ENCODE assay signal across 24 cellular contexts in the genomic region with DNA sequence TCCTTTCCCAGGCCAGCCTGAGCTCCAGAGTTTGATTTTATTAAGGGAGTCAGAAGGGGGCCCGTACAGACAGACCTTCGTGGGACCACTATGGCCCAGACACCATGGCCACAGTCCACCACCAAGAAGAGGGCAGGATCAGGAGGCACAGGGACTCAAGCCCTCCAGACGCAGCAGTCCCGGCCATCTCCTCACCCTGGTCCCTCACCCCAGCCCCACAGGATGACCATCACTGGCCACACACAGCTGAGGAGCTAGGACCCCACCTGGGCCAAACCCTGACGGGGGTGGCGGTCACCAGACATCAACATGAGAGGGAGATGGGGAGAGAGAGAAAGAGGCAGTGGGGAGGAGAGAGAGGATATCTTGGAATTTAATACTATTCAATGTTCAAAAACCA.
"Had no signal": no experiment of that assay in that cellular context is flagged by ENCODE, and none has a peak within 500 bp of the region (broad histone marks: within the 10 kb centered on the region; RNA-seq: fewer than 3 reads in every experiment).

No MANE protein-coding gene starts in this region.

- ATAC-seq: left lobe of liver; natural killer cell; sciatic nerve; stimulated activated naive CD8-positive, alpha-beta T cell treated with anti-CD3 and anti-CD28 coated beads, Interleukin-15, amount 100 ng/mL, for 72 hours had no signal

- H3K36me3 Mint-ChIP-seq: natural killer cell had no signal

- H3K9me3 ChIP-seq: neutrophil, prostate gland, right atrium auricular region, suprapubic skin, transverse colon, upper lobe of right lung, uterus had no signal

- H2AFZ ChIP-seq: parathyroid adenoma had no signal

- H3K36me3 ChIP-seq: neutrophil, prostate gland, right atrium auricular region, suprapubic skin, transverse colon, upper lobe of right lung, uterus had no signal

- H3K27me3 ChIP-seq: dorsolateral prefrontal cortex, right atrium auricular region, uterus had no signal

- H3K27ac ChIP-seq: dorsolateral prefrontal cortex, neutrophil, parathyroid adenoma, prostate gland, right atrium auricular region, suprapubic skin, transverse colon, upper lobe of right lung, uterus had no signal

- H3K9me3 Mint-ChIP-seq: memory B cell; natural killer cell; stimulated activated naive CD8-positive, alpha-beta T cell treated with anti-CD3 and anti-CD28 coated beads, Interleukin-15, amount 100 ng/mL, for 72 hours had no signal

- DNase-seq: cortex of kidney; dorsolateral prefrontal cortex; effector CD4-positive, alpha-beta T cell; hypothalamus; natural killer cell; stimulated activated CD4-positive, alpha-beta T cell treated with anti-CD3 and anti-CD28 coated beads, Interleukin-12 subunit alpha, Interleukin-12 subunit beta, amount 100 ng/mL, for 4 hours; stimulated activated CD4-positive, alpha-beta T cell treated with anti-CD3 and anti-CD28 coated beads, Interleukin-1b, Interleukin-23, amount 100 ng/mL, for 48 hours; stimulated activated CD4-positive, alpha-beta T cell treated with anti-CD3 and anti-CD28 coated beads, Interleukin-4, amount 100 ng/mL, for 1 hour; stimulated activated CD8-positive, alpha-beta memory T cell treated with anti-CD3 and anti-CD28 coated beads, Interleukin-4, amount 100 ng/mL, for 48 hours; stimulated activated naive CD4-positive, alpha-beta T cell; stimulated activated naive CD8-positive, alpha-beta T cell treated with anti-CD3 and anti-CD28 coated beads, Interleukin-15, amount 100 ng/mL, for 72 hours; transverse colon; upper lobe of right lung; uterus had no signal

- H3K4me1 ChIP-seq: parathyroid adenoma, prostate gland, right atrium auricular region, suprapubic skin, transverse colon, uterus had no signal

- H3K79me2 ChIP-seq: parathyroid adenoma had no signal

- H3K27ac Mint-ChIP-seq: memory B cell; natural killer cell; stimulated activated naive CD8-positive, alpha-beta T cell treated with anti-CD3 and anti-CD28 coated beads, Interleukin-15, amount 100 ng/mL, for 72 hours had no signal

- H3K4me1 Mint-ChIP-seq: memory B cell had no signal

- H3K4me3 ChIP-seq: dorsolateral prefrontal cortex, lung, prostate gland, right atrium auricular region, smooth muscle cell, suprapubic skin, transverse colon, upper lobe of right lung, uterus had no signal

- H3K4me3 Mint-ChIP-seq: memory B cell; natural killer cell; stimulated activated naive CD8-positive, alpha-beta T cell treated with anti-CD3 and anti-CD28 coated beads, Interleukin-15, amount 100 ng/mL, for 72 hours had no signal

- H3K4me2 ChIP-seq: smooth muscle cell had no signal
